19 cellular contexts compared by ENCODE assay signal in genomic region chr4:39227906-39228305, GRCh38.
"Had no signal": no experiment of that assay in that cellular context is flagged by ENCODE, and none has a peak within 500 bp of the region (broad histone marks: within the 10 kb centered on the region; RNA-seq: fewer than 3 reads in every experiment).

No MANE protein-coding gene starts in this region.

- H3K27me3 Mint-ChIP-seq: activated B cell treated with CpG ODN at 0.5 μM for 24 hours; activated CD8-positive, alpha-beta T cell treated with anti-CD3 and anti-CD28 coated beads for 36 hours; activated naive CD8-positive, alpha-beta T cell treated with anti-CD3 and anti-CD28 coated beads for 36 hours; naive B cell; stimulated activated naive B cell treated with anti-CD40 and anti-IgM and Interleukin-4, amounts not matched to agents 10 μg/mL and 1 μg/mL and 100 μg/mL, for 72 hours; T-helper 17 cell had no signal

- H3K9me3 ChIP-seq: SJCRH30, tibial nerve had no signal

- H3K36me3 ChIP-seq: SJCRH30 had no signal

- H3K4me1 ChIP-seq: SJCRH30, tibial nerve had no signal

- H3K4me3 ChIP-seq: SJCRH30, tibial nerve had no signal

- H3K27ac ChIP-seq: SJCRH30, tibial nerve had no signal

- H3K9me3 Mint-ChIP-seq: activated B cell treated with CpG ODN at 0.5 μM for 24 hours; activated CD8-positive, alpha-beta T cell treated with anti-CD3 and anti-CD28 coated beads for 36 hours; activated naive CD8-positive, alpha-beta T cell treated with anti-CD3 and anti-CD28 coated beads for 36 hours; activated T-cell treated with anti-CD3 and anti-CD28 coated beads, Interleukin-2, amount 50 U/mL, for 72 hours; naive B cell; stimulated activated naive B cell treated with anti-CD40 and anti-IgM and Interleukin-4, amounts not matched to agents 10 μg/mL and 1 μg/mL and 100 μg/mL, for 72 hours had no signal

- DNase-seq: activated B cell treated with CpG ODN at 0.5 μM for 24 hours; activated CD4-positive, alpha-beta T cell treated with anti-CD3 and anti-CD28 coated beads for 48 hours; activated CD8-positive, alpha-beta memory T cell treated with anti-CD3 and anti-CD28 coated beads, Interleukin-2, amount 50 U/mL, for 4 hours; activated CD8-positive, alpha-beta T cell treated with anti-CD3 and anti-CD28 coated beads for 36 hours; activated naive CD8-positive, alpha-beta T cell treated with anti-CD3 and anti-CD28 coated beads for 36 hours; activated T-cell treated with anti-CD3 and anti-CD28 coated beads, Interleukin-2, amount 50 U/mL, for 72 hours; aorta; central memory CD4-positive, alpha-beta T cell; cortex of kidney; effector memory CD4-positive, alpha-beta T cell; islet precursor cell; naive B cell; posterior cingulate gyrus; SJCRH30; stimulated activated CD4-positive, alpha-beta T cell treated with anti-CD3 and anti-CD28 coated beads, Interleukin-15, amount 100 ng/mL, for 24 hours; stimulated activated CD4-positive, alpha-beta T cell treated with anti-CD3 and anti-CD28 coated beads, Interleukin-4, amount 100 ng/mL, for 1 hour; stimulated activated naive B cell treated with anti-CD40 and anti-IgM and Interleukin-4, amounts not matched to agents 10 μg/mL and 1 μg/mL and 100 μg/mL, for 72 hours; T-helper 17 cell had no signal

- H3K27me3 ChIP-seq: SJCRH30, tibial nerve had no signal

- H3K27ac Mint-ChIP-seq: activated B cell treated with CpG ODN at 0.5 μM for 24 hours; activated CD8-positive, alpha-beta T cell treated with anti-CD3 and anti-CD28 coated beads for 36 hours; activated naive CD8-positive, alpha-beta T cell treated with anti-CD3 and anti-CD28 coated beads for 36 hours; activated T-cell treated with anti-CD3 and anti-CD28 coated beads, Interleukin-2, amount 50 U/mL, for 72 hours; naive B cell; stimulated activated naive B cell treated with anti-CD40 and anti-IgM and Interleukin-4, amounts not matched to agents 10 μg/mL and 1 μg/mL and 100 μg/mL, for 72 hours; T-helper 17 cell had no signal

- ATAC-seq: activated CD8-positive, alpha-beta T cell treated with anti-CD3 and anti-CD28 coated beads for 36 hours; activated T-cell treated with anti-CD3 and anti-CD28 coated beads, Interleukin-2, amount 50 U/mL, for 72 hours; stimulated activated naive B cell treated with anti-CD40 and anti-IgM and Interleukin-4, amounts not matched to agents 10 μg/mL and 1 μg/mL and 100 μg/mL, for 72 hours; T-helper 17 cell had no signal

- H3K4me1 Mint-ChIP-seq: activated B cell treated with CpG ODN at 0.5 μM for 24 hours; activated naive CD8-positive, alpha-beta T cell treated with anti-CD3 and anti-CD28 coated beads for 36 hours; stimulated activated naive B cell treated with anti-CD40 and anti-IgM and Interleukin-4, amounts not matched to agents 10 μg/mL and 1 μg/mL and 100 μg/mL, for 72 hours had no signal

- H3K4me3 Mint-ChIP-seq: activated B cell treated with CpG ODN at 0.5 μM for 24 hours; activated CD8-positive, alpha-beta T cell treated with anti-CD3 and anti-CD28 coated beads for 36 hours; activated naive CD8-positive, alpha-beta T cell treated with anti-CD3 and anti-CD28 coated beads for 36 hours; activated T-cell treated with anti-CD3 and anti-CD28 coated beads, Interleukin-2, amount 50 U/mL, for 72 hours; naive B cell; stimulated activated naive B cell treated with anti-CD40 and anti-IgM and Interleukin-4, amounts not matched to agents 10 μg/mL and 1 μg/mL and 100 μg/mL, for 72 hours; T-helper 17 cell had no signal
